8 cellular contexts compared by ENCODE assay signal in genomic region chr12:96489392-96490056, GRCh38. TPM values are rescaled to one million over a fixed set of nuclear protein-coding genes. Genes with fewer than 3 reads are reported as not detected.
A peak's percentile ranks its signal among the peaks of the same experiment; 100 is the strongest.
DNase-seq lines count a peak whose midpoint lies in the region; ATAC-seq, FAIRE-seq and TF ChIP-seq lines count a peak whose summit lies in the region.

Gene CFAP54 (plus strand): TSS chr12:96489577. CDS start chr12:96489610, 33 bp downstream.

- peak; percentile 99 for ATAC-seq in GM18907 (IDR thresholded peaks at IDR 0.05; ENCODE audit: unreplicated experiment)
- peak; percentile 97 for ATAC-seq in HG03175 (IDR thresholded peaks at IDR 0.05; ENCODE audit: unreplicated experiment)
- ATAC-seq in activated CD4-positive, CD25-positive, alpha-beta regulatory T cell treated with anti-CD3 and anti-CD28 coated beads, Interleukin-2, amount 50 U/mL, for 24 hours = peak; percentile 89 to 90

- CTCF ChIA-PET in AG04450 (lab: Charles Lee) = interaction anchor here (0.6 to 3.9 kb wide), 34 partner anchors 8 to 635 kb away, joined by 3 to 34 read pairs (median 6); partner anchors contain the start of gene CDK17

- peak; percentile 73 for DNase-seq in AG04450 (ENCODE audit: low read depth, low spot score)
- DNase-seq in NCI-H345 (lab: John Stamatoyannopoulos, UW) = peak; percentile 98
- DNase-seq in cerebellum (ENCODE audit: low spot score) = peak; percentile 93
- DNase-seq in kidney = peak; percentile 97
- peak; percentile 90 for DNase-seq in stimulated activated CD4-positive, alpha-beta T cell treated with anti-CD3 and anti-CD28 coated beads, Interleukin-15, amount 100 ng/mL, for 1 hour (ENCODE audit: low read depth in 1 of 2, low spot score in 1 of 2)

- POLR2A ChIA-PET in AG04450 (lab: Yijun Ruan, JAX) = no interaction called here

- peak; percentile 11 for FAIRE-seq in kidney (lab: Jason Lieb, UNC)

- peak within 1 kb of the TSS; percentile 81 for H3K27ac ChIP-seq in AG04450 (ENCODE audit: low read depth, low read length)
- H3K27ac ChIP-seq in kidney (ENCODE audit: low read depth in 2 of 2, low read length in 2 of 2) = no peak within 1 kb of the TSS

- H3K4me3 ChIP-seq in AG04450 (ENCODE audit: low read depth, low read length) (peak within 1 kb of the TSS; percentile 81), kidney (ENCODE audit: low read length in 2 of 2) (peak within 1 kb of the TSS; percentile 33 to 71)

- H3K27me3 ChIP-seq in AG04450 (ENCODE audit: control insufficient read depth, insufficient read depth, low read length) = no peaks in the 10 kb centered on the region

- no peaks in the 10 kb centered on the region for H3K9me3 ChIP-seq in AG04450 (ENCODE audit: control insufficient read depth, insufficient read depth, low read length)
- H3K9me3 ChIP-seq in kidney (ENCODE audit: control insufficient read depth in 1 of 2, low read length in 2 of 2) = no peaks in the 10 kb centered on the region

- H3K4me1 ChIP-seq in kidney (ENCODE audit: control insufficient read depth in 1 of 2, insufficient read depth in 1 of 2, low read depth in 1 of 2, low read length in 2 of 2) = no peaks in the 10 kb centered on the region

- H3K9ac ChIP-seq in kidney (ENCODE audit: low read length in 2 of 2) = peak within 1 kb of the TSS in 1 of 2 donors; percentile 51

- TF ChIP-seq CTCF in AG04450 (IDR thresholded peaks at IDR 0.05; ENCODE audit: low read depth, low read length) (peak; percentile 90), kidney (IDR thresholded peaks at IDR 0.05; ENCODE audit: borderline replicate concordance, extremely low read depth, insufficient read depth) (peak; percentile 94)

- intact Hi-C loops in kidney (cut with DNase I) = no loop called here

- no peaks in the 10 kb centered on the region for H3K36me3 ChIP-seq in kidney (ENCODE audit: control insufficient read depth in 1 of 2, insufficient read depth in 2 of 2, low read length in 2 of 2)

RNA-seq across cellular contexts. Expression of gene CFAP54, which starts in this region (rescaled TPM):
- polyA plus RNA-seq in AG04450 (2011; rRNA removed) (0.82 and 1.2 TPM in 2 replicates), kidney (ENCODE audit: insufficient read depth, low read depth, low replicate concordance) (0.13 TPM)
- polyA minus RNA-seq in AG04450 (2011; rRNA and poly(A)+ RNA removed) = 0.52 and 0.92 TPM in 2 replicates
- total RNA-seq in cerebellum (21.2 TPM), kidney (6.6 TPM)
